ENCODE assay signal across 27 cellular contexts in the genomic region with DNA sequence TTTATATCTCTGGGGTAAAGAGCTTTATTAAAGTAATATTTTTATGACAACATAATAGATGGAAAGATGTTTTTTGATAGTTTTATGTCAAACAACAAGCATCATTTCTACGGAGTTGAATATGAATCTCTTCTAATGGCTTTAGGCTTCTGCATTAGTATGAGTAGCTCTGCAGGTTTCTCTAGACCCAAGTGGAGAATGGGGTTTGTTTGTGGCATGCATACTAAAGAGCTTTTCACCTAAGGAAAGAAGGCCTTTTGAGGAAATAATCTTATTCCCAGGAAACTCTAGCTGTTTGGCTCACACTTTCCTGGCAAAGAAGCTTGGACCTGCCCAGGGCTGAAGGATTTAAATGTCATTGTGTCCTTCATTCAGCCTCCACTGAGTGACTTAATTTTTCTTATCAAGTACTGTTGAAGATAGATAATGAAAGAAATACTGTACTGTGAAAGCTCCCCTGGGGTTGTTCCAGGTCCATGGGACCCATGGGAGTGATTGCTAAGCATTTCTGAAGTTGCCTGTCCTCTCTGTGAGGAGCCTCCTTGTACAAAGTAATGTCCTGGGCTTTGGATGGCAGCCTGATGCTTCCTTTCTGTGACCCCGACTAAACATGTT.
"Had no signal": no experiment of that assay in that cellular context is flagged by ENCODE, and none has a peak within 500 bp of the region (broad histone marks: within the 10 kb centered on the region; RNA-seq: fewer than 3 reads in every experiment).

No MANE protein-coding gene starts in this region.

- FAIRE-seq: endometrium, TTC549, urothelium cell line had no signal

- ATAC-seq: activated CD4-positive, alpha-beta T cell treated with anti-CD3 and anti-CD28 coated beads for 36 hours; activated naive CD4-positive, alpha-beta T cell treated with anti-CD3 and anti-CD28 coated beads, Interleukin-2, amount 50 U/mL, for 72 hours; activated T-cell treated with anti-CD3 and anti-CD28 coated beads, Interleukin-2, amount 50 U/mL, for 72 hours; gastrocnemius medialis; lower lobe of right lung; naive thymus-derived CD8-positive, alpha-beta T cell; stimulated activated naive B cell treated with anti-CD40 and anti-IgM and Interleukin-4, amounts not matched to agents 10 μg/mL and 1 μg/mL and 100 μg/mL, for 72 hours had no signal

- H3K4me2 ChIP-seq: hepatocyte had no signal

- H3K4me1 Mint-ChIP-seq: activated B cell treated with CpG ODN at 0.5 μM for 24 hours; activated CD4-positive, alpha-beta T cell treated with anti-CD3 and anti-CD28 coated beads for 36 hours; brain; immature natural killer cell; naive thymus-derived CD8-positive, alpha-beta T cell; stimulated activated naive B cell treated with anti-CD40 and anti-IgM and Interleukin-4, amounts not matched to agents 10 μg/mL and 1 μg/mL and 100 μg/mL, for 72 hours had no signal

- H3K27ac Mint-ChIP-seq: activated B cell treated with CpG ODN at 0.5 μM for 24 hours; activated CD4-positive, alpha-beta T cell treated with anti-CD3 and anti-CD28 coated beads for 36 hours; activated naive CD4-positive, alpha-beta T cell treated with anti-CD3 and anti-CD28 coated beads, Interleukin-2, amount 50 U/mL, for 72 hours; activated T-cell treated with anti-CD3 and anti-CD28 coated beads, Interleukin-2, amount 50 U/mL, for 72 hours; brain; immature natural killer cell; naive thymus-derived CD8-positive, alpha-beta T cell; stimulated activated naive B cell treated with anti-CD40 and anti-IgM and Interleukin-4, amounts not matched to agents 10 μg/mL and 1 μg/mL and 100 μg/mL, for 72 hours had no signal

- DNase-seq: activated B cell treated with CpG ODN at 0.5 μM for 24 hours; activated CD4-positive, alpha-beta T cell treated with anti-CD3 and anti-CD28 coated beads for 36 hours; activated CD4-positive, alpha-beta T cell treated with anti-CD3 and anti-CD28 coated beads, Interleukin-2, amount 50 U/mL, for 4 hours; activated naive CD4-positive, alpha-beta T cell; activated T-cell treated with anti-CD3 and anti-CD28 coated beads for 4 hours; activated T-cell treated with anti-CD3 and anti-CD28 coated beads, Interleukin-2, amount 50 U/mL, for 72 hours; anterior cingulate cortex; cerebellar nuclear complex; colonic mucosa; effector CD8-positive, alpha-beta T cell; gastrocnemius medialis; immature natural killer cell; kidney; lower lobe of right lung; mesenchymal stem cell; naive thymus-derived CD8-positive, alpha-beta T cell; stimulated activated CD4-positive, alpha-beta T cell treated with anti-CD3 and anti-CD28 coated beads, Interleukin-15, amount 100 ng/mL, for 24 hours; stimulated activated CD4-positive, alpha-beta T cell treated with anti-CD3 and anti-CD28 coated beads, Interleukin-2, amount 100 ng/mL, for 24 hours; stimulated activated naive B cell treated with anti-CD40 and anti-IgM and Interleukin-4, amounts not matched to agents 10 μg/mL and 1 μg/mL and 100 μg/mL, for 72 hours; transverse colon had no signal

- H2AFZ ChIP-seq: hepatocyte had no signal

- H3K36me3 Mint-ChIP-seq: activated naive CD4-positive, alpha-beta T cell treated with anti-CD3 and anti-CD28 coated beads, Interleukin-2, amount 50 U/mL, for 72 hours; brain; immature natural killer cell; naive thymus-derived CD8-positive, alpha-beta T cell; stimulated activated naive B cell treated with anti-CD40 and anti-IgM and Interleukin-4, amounts not matched to agents 10 μg/mL and 1 μg/mL and 100 μg/mL, for 72 hours had no signal

- H3K4me3 Mint-ChIP-seq: activated B cell treated with CpG ODN at 0.5 μM for 24 hours; activated CD4-positive, alpha-beta T cell treated with anti-CD3 and anti-CD28 coated beads for 36 hours; activated T-cell treated with anti-CD3 and anti-CD28 coated beads, Interleukin-2, amount 50 U/mL, for 72 hours; brain; immature natural killer cell; naive thymus-derived CD8-positive, alpha-beta T cell; stimulated activated naive B cell treated with anti-CD40 and anti-IgM and Interleukin-4, amounts not matched to agents 10 μg/mL and 1 μg/mL and 100 μg/mL, for 72 hours had no signal

- H3K4me3 ChIP-seq: cardiac muscle cell, colonic mucosa, gastrocnemius medialis, hepatocyte, lower lobe of right lung, transverse colon had no signal

- H3K36me3 ChIP-seq: cardiac muscle cell, colonic mucosa, gastrocnemius medialis, lower lobe of right lung, transverse colon had no signal

- H3K9me3 Mint-ChIP-seq: activated B cell treated with CpG ODN at 0.5 μM for 24 hours; activated naive CD4-positive, alpha-beta T cell treated with anti-CD3 and anti-CD28 coated beads, Interleukin-2, amount 50 U/mL, for 72 hours; activated T-cell treated with anti-CD3 and anti-CD28 coated beads, Interleukin-2, amount 50 U/mL, for 72 hours had no signal

- H3K27ac ChIP-seq: cardiac muscle cell, colonic mucosa, gastrocnemius medialis, hepatocyte, lower lobe of right lung, transverse colon had no signal

- H3K27me3 Mint-ChIP-seq: activated B cell treated with CpG ODN at 0.5 μM for 24 hours had no signal

- H3K4me1 ChIP-seq: colonic mucosa, gastrocnemius medialis, lower lobe of right lung, transverse colon had no signal

- H3K79me2 ChIP-seq: hepatocyte had no signal

- H3K9me3 ChIP-seq: colonic mucosa, gastrocnemius medialis, lower lobe of right lung, transverse colon had no signal

- H3K27me3 ChIP-seq: cardiac muscle cell, colonic mucosa, gastrocnemius medialis, hepatocyte, transverse colon had no signal
